ENCODE assay signal across 8 cellular contexts in genomic region chr12:13211859-13212664, GRCh38. TPM values are rescaled to one million over a fixed set of nuclear protein-coding genes. Genes with fewer than 3 reads are reported as not detected.
A peak's percentile ranks its signal among the peaks of the same experiment; 100 is the strongest.
DNase-seq lines count a peak whose midpoint lies in the region; ATAC-seq and TF ChIP-seq lines count a peak whose summit lies in the region.

No MANE protein-coding gene starts in this region.

- H3K36me3 ChIP-seq in effector memory CD4-positive, alpha-beta T cell (ENCODE audit: control insufficient read depth, insufficient read depth, low read length), result no peaks in the 10 kb centered on the region

- peak overlapping the region; percentile 93 for H3K27ac Mint-ChIP-seq in activated CD4-positive, alpha-beta memory T cell treated with anti-CD3 and anti-CD28 coated beads for 36 hours

- POLR2A ChIA-PET in HEK293T (lab: Yijun Ruan, JAX), result interaction anchor here (1.0 to 1.2 kb wide), 2 partner anchors 34 to 113 kb away, joined by 3 to 6 read pairs; no protein-coding TSS in a partner anchor
- POLR2A ChIA-PET in activated CD4-positive, alpha-beta memory T cell treated with anti-CD3 and anti-CD28 coated beads for 36 hours (lab: Charles Lee), result interaction anchor here (0.5 to 3.5 kb wide), 4 partner anchors 15 to 163 kb away, joined by 3 to 27 read pairs (median 8); partner anchors contain the start of genes EMP1 and GSG1

- DNase-seq in C1 segment of cervical spinal cord (lab: John Stamatoyannopoulos, UW) (peak in 10 of 14 donors; percentile 6 to 68 (median 26)), HEK293T (ENCODE audit: extremely low spot score) (peak; percentile 62), NCI-H748 treated with DMSO at 0.1 percent for 48 hours (lab: John Stamatoyannopoulos, UW) (peak; percentile 10), mucosa of gallbladder (ENCODE audit: low spot score) (peak; percentile 75)
- DNase-seq in activated CD4-positive, alpha-beta memory T cell treated with anti-CD3 and anti-CD28 coated beads for 36 hours, result peak; percentile 81
- peak; percentile 37 to 60 (median 53) for DNase-seq in effector memory CD4-positive, alpha-beta T cell
- peak; percentile 27 to 41 for DNase-seq in stimulated activated CD8-positive, alpha-beta memory T cell treated with anti-CD3 and anti-CD28 coated beads, Interleukin-7, amount 100 ng/mL, for 4 hours (ENCODE audit: low read depth in 2 of 2)

- CTCF ChIA-PET in HEK293T (lab: Yijun Ruan, JAX), result interaction anchor here (0.6 to 4.1 kb wide), 47 partner anchors 10 to 1595 kb away, joined by 3 to 31 read pairs (median 5); no protein-coding TSS in a partner anchor
- CTCF ChIA-PET in activated CD4-positive, alpha-beta memory T cell treated with anti-CD3 and anti-CD28 coated beads for 36 hours (lab: Charles Lee), result interaction anchor here (0.6 to 9.3 kb wide), 60 partner anchors 9 to 728 kb away, joined by 3 to 173 read pairs (median 6); partner anchors contain the start of genes EMP1, FAM234B and GSG1

- H3K4me3 ChIP-seq in effector memory CD4-positive, alpha-beta T cell (ENCODE audit: insufficient read depth, low read depth, low read length, poor library complexity, severe bottlenecking), result no peak overlapping the region

- no peaks in the 10 kb centered on the region for H3K9me3 Mint-ChIP-seq in activated CD4-positive, alpha-beta memory T cell treated with anti-CD3 and anti-CD28 coated beads for 36 hours

- H3K4me1 Mint-ChIP-seq in activated CD4-positive, alpha-beta memory T cell treated with anti-CD3 and anti-CD28 coated beads for 36 hours (ENCODE audit: low read depth), result peaks cover 54% of the 10 kb centered on the region

- H3K4me1 ChIP-seq in effector memory CD4-positive, alpha-beta T cell (ENCODE audit: control insufficient read depth, insufficient read depth, low read length, poor library complexity, severe bottlenecking), result peaks cover 4% of the 10 kb centered on the region

- no peaks in the 10 kb centered on the region for H3K27me3 ChIP-seq in effector memory CD4-positive, alpha-beta T cell (replicated peaks; ENCODE audit: control insufficient read depth, insufficient read depth, low read length, poor library complexity, severe bottlenecking)

- no peak for ATAC-seq in HG02870 (IDR thresholded peaks at IDR 0.05; ENCODE audit: unreplicated experiment)

- peak overlapping the region; percentile 53 for H3K4me3 Mint-ChIP-seq in activated CD4-positive, alpha-beta memory T cell treated with anti-CD3 and anti-CD28 coated beads for 36 hours

- intact Hi-C loops in activated CD4-positive, alpha-beta memory T cell treated with anti-CD3 and anti-CD28 coated beads for 36 hours (cut with micrococcal nuclease), result loop anchor here (1.0 to 5.0 kb wide), 13 partner anchors 16 to 423 kb away; partner anchors contain the start of genes EMP1, GSG1 and HEBP1

- H3K36me3 Mint-ChIP-seq in activated CD4-positive, alpha-beta memory T cell treated with anti-CD3 and anti-CD28 coated beads for 36 hours, result peaks cover 18% of the 10 kb centered on the region

- no peaks in the 10 kb centered on the region for H3K9me3 ChIP-seq in effector memory CD4-positive, alpha-beta T cell (ENCODE audit: control insufficient read depth, low read length)

- no peaks in the 10 kb centered on the region for H3K27me3 Mint-ChIP-seq in activated CD4-positive, alpha-beta memory T cell treated with anti-CD3 and anti-CD28 coated beads for 36 hours

- no peak overlapping the region for H3K27ac ChIP-seq in effector memory CD4-positive, alpha-beta T cell (ENCODE audit: insufficient read depth, low read length, poor library complexity, severe bottlenecking)

TF ChIP-seq in HEK293T, 16 proteins besides CTCF, POLR2A, EP300 and RAD21:
- TF ChIP-seq FOXA1 (IDR thresholded peaks at IDR 0.05) (no peak), LEF1 (IDR thresholded peaks at IDR 0.05; ENCODE audit: borderline replicate concordance) (no peak), ARNT (IDR thresholded peaks at IDR 0.05) (no peak), ZNF384 (IDR thresholded peaks at IDR 0.05) (peak; percentile 89)

RNA-seq across cellular contexts. Expression of gene EMP1, which starts 15.5 kb away (rescaled TPM):
- total RNA-seq in activated CD4-positive, alpha-beta memory T cell treated with anti-CD3 and anti-CD28 coated beads for 36 hours, result 10 to 100 TPM; 54.4 to 57.3 TPM
- 66.0 TPM for total RNA-seq in mucosa of gallbladder

Comparison
In these comparisons a context has a peak if more than half of its experiments do, and no peak if none do; other contexts are left out.
1. DNase-seq: peak in every context shown above with its lines; median percentile 81 in activated CD4-positive, alpha-beta memory T cell treated with anti-CD3 and anti-CD28 coated beads for 36 hours; 75 in mucosa of gallbladder; 62 in HEK293T; 53 in effector memory CD4-positive, alpha-beta T cell; 34 in stimulated activated CD8-positive, alpha-beta memory T cell treated with anti-CD3 and anti-CD28 coated beads, Interleukin-7, amount 100 ng/mL, for 4 hours; 26 in C1 segment of cervical spinal cord; 10 in NCI-H748 treated with DMSO at 0.1 percent for 48 hours.